Comparison of ENCODE assay signal across 22 cellular contexts in genomic region chr10:123109466-123109865, GRCh38. TPM values are rescaled to one million over a fixed set of nuclear protein-coding genes. Genes with fewer than 3 reads are reported as not detected.
DNase-seq lines count a peak whose midpoint lies in the region; ATAC-seq, FAIRE-seq and TF ChIP-seq lines count a peak whose summit lies in the region.
"Had no signal": no experiment of that assay in that cellular context is flagged by ENCODE, and none has a peak within 500 bp of the region (broad histone marks: within the 10 kb centered on the region; RNA-seq: fewer than 3 reads in every experiment).

No MANE protein-coding gene starts in this region.

- CTCF ChIA-PET in HEK293 (lab: Yijun Ruan, JAX), result no interaction called here

- H3K4me3 ChIP-seq in HEK293 (ENCODE audit: low read depth, low read length) (no peak overlapping the region), epithelial cell of esophagus (ENCODE audit: low read length) (no peak overlapping the region), pancreas (no peak overlapping the region)

- no peak for FAIRE-seq in pancreas (lab: Jason Lieb, UNC)

- no peaks in the 10 kb centered on the region for H3K4me1 Mint-ChIP-seq in activated CD4-positive, alpha-beta T cell treated with anti-CD3 and anti-CD28 coated beads, Interleukin-2, amount 10 ng/mL, durations not matched to agents 24 days and 14 days

- no peak overlapping the region for H3K4me3 Mint-ChIP-seq in activated CD4-positive, alpha-beta T cell treated with anti-CD3 and anti-CD28 coated beads, Interleukin-2, amount 10 ng/mL, durations not matched to agents 24 days and 14 days
- H3K4me3 Mint-ChIP-seq: H9 had no signal

- POLR2A ChIA-PET in HEK293 (lab: Yijun Ruan, JAX), result no interaction called here

- H3K27me3 Mint-ChIP-seq in activated CD4-positive, alpha-beta T cell treated with anti-CD3 and anti-CD28 coated beads, Interleukin-2, amount 10 ng/mL, durations not matched to agents 24 days and 14 days, result peaks cover 2% of the 10 kb centered on the region

- in situ Hi-C loops in Caki2 (cut with HindIII; ENCODE audit: low pct_unique_long_range_greater_than_20kb, low sequenced_read_pairs), result no loop called here

- no peaks in the 10 kb centered on the region for H3K36me3 Mint-ChIP-seq in activated CD4-positive, alpha-beta T cell treated with anti-CD3 and anti-CD28 coated beads, Interleukin-2, amount 10 ng/mL, durations not matched to agents 24 days and 14 days (ENCODE audit: low read depth)

- peak overlapping the region; percentile 7; the same call in 1 of the 2 replicates for H3K27ac ChIP-seq in HEK293 (ENCODE audit: extremely low read depth, low read depth, low read length)
- H3K27ac ChIP-seq in pancreas, result no peak overlapping the region
- H3K27ac ChIP-seq: C4-2B, KMS-11 had no signal

- H3K9me3 ChIP-seq in HEK293 (ENCODE audit: control insufficient read depth, insufficient read depth, low read depth, low read length), result no peaks in the 10 kb centered on the region
- no peaks in the 10 kb centered on the region for H3K9me3 ChIP-seq in pancreas

- WGBS in pancreas, 2 donors, result 60 to 65% methylated on average over 7 of the region's 7 CpGs

- no peaks in the 10 kb centered on the region for H3K27me3 ChIP-seq in pancreas

- H3K9me3 Mint-ChIP-seq in activated CD4-positive, alpha-beta T cell treated with anti-CD3 and anti-CD28 coated beads, Interleukin-2, amount 10 ng/mL, durations not matched to agents 24 days and 14 days, result no peaks in the 10 kb centered on the region
- H3K9me3 Mint-ChIP-seq: H9 had no signal

- H3K36me3 ChIP-seq in HEK293 (ENCODE audit: control insufficient read depth in 2 of 2, insufficient read depth in 1 of 2, low read length in 2 of 2) (no peaks in the 10 kb centered on the region), pancreas (no peaks in the 10 kb centered on the region)

- H3K4me1 ChIP-seq in HEK293 (ENCODE audit: control insufficient read depth, insufficient read depth, low read length), result no peaks in the 10 kb centered on the region
- no peaks in the 10 kb centered on the region for H3K4me1 ChIP-seq in pancreas

- ATAC-seq in pancreas, result no peak
- ATAC-seq: Panc1, SK-N-SH treated with all-trans-retinoic acid at 6 μM for 48 hours had no signal

- no peak overlapping the region for H3K27ac Mint-ChIP-seq in activated CD4-positive, alpha-beta T cell treated with anti-CD3 and anti-CD28 coated beads, Interleukin-2, amount 10 ng/mL, durations not matched to agents 24 days and 14 days
- H3K27ac Mint-ChIP-seq: H9 had no signal

- DNase-seq in Caki2 (ENCODE audit: low read depth) (peak; percentile 18), RPMI7951 (ENCODE audit: low read depth) (peak; percentile 75), epithelial cell of esophagus (ENCODE audit: low read depth) (peak; percentile 77), pancreas (no peak)
- DNase-seq in activated CD4-positive, alpha-beta T cell treated with anti-CD3 and anti-CD28 coated beads, Interleukin-2, amount 10 ng/mL, durations not matched to agents 24 days and 14 days, result no peak
- DNase-seq in central memory CD4-positive, alpha-beta T cell, result no peak
- DNase-seq: EL, H9, MM.1S, NCI-H1417 treated with DMSO at 0.1 percent for 48 hours, NCI-H2029 treated with DMSO at 0.1 percent for 48 hours, NCI-H2171 treated with DMSO at 0.1 percent for 48 hours, NCI-H446 treated with DMSO at 0.1 percent for 48 hours, NCI-H748 treated with DMSO at 0.1 percent for 48 hours, SHP77 had no signal

- intact Hi-C loops in pancreas (cut with DNase I), result no loop called here
- intact Hi-C loops in activated CD4-positive, alpha-beta T cell treated with anti-CD3 and anti-CD28 coated beads, Interleukin-2, amount 10 ng/mL, durations not matched to agents 24 days and 14 days (cut with micrococcal nuclease), result no loop called here

- TF ChIP-seq CTCF in HEK293 (tag by site-specific recombination; IDR thresholded peaks at IDR 0.05) (no peak), epithelial cell of esophagus (IDR thresholded peaks at IDR 0.05; ENCODE audit: insufficient read depth, low read depth, low read length, missing control alignments) (no peak), pancreas (IDR thresholded peaks at IDR 0.05) (no peak)

TF ChIP-seq in HEK293, 187 proteins besides CTCF, POLR2A, EP300 and RAD21:
- TF ChIP-seq ZNF521 (tag by site-specific recombination; IDR thresholded peaks at IDR 0.05) (no peak), ZNF514 (tag by site-specific recombination; IDR thresholded peaks at IDR 0.05) (no peak), ZNF354C (tag by site-specific recombination; IDR thresholded peaks at IDR 0.05; ENCODE audit: borderline replicate concordance, low read depth) (no peak), ZNF510 (tag by site-specific recombination; IDR thresholded peaks at IDR 0.05; ENCODE audit: insufficient replicate concordance) (no peak)

RNA-seq across cellular contexts. Expression of gene HMX3, which starts 26.3 kb away (rescaled TPM):
- not detected in 2 replicates for total RNA-seq in Caki2 (2014; rRNA removed; shearing (Covaris generic); ENCODE audit: low replicate concordance)
- total RNA-seq in RPMI7951 (2014; rRNA removed; shearing (Covaris generic)), result not detected in 2 replicates
- total RNA-seq in pancreas, result under 1 TPM in 2 of 6 donors, not detected in 4; 0.29 to 0.53 TPM
- polyA plus RNA-seq in pancreas, result under 1 TPM in 1 of 2 donors, not detected in 1; 0.07 TPM
- total RNA-seq in activated CD4-positive, alpha-beta T cell treated with anti-CD3 and anti-CD28 coated beads, Interleukin-2, amount 10 ng/mL, durations not matched to agents 24 days and 14 days, result not detected in 2 replicates
- total RNA-seq: H9; T-helper 1 cell treated with Interleukin-12 subunit alpha and Interleukin-12 subunit beta and Interleukin-4 antibody, amounts not matched to agents 30 ng/mL and 1 ng/mL, for 36 hours had no signal

RNA-seq across cellular contexts. Expression of gene HMX2, which starts 38.5 kb away (rescaled TPM):
- total RNA-seq in Caki2 (2014; rRNA removed; shearing (Covaris generic); ENCODE audit: low replicate concordance), result not detected in 2 replicates
- 0.10 TPM in 1 of 2 replicates, not detected in the other for total RNA-seq in RPMI7951 (2014; rRNA removed; shearing (Covaris generic))
- total RNA-seq in pancreas, result under 1 TPM in 3 of 6 donors, not detected in 3; 0.14 to 0.25 (median 0.14) TPM
- polyA plus RNA-seq in pancreas, result under 1 TPM in 1 of 2 donors, not detected in 1; 0.19 TPM
- not detected in 2 replicates for total RNA-seq in activated CD4-positive, alpha-beta T cell treated with anti-CD3 and anti-CD28 coated beads, Interleukin-2, amount 10 ng/mL, durations not matched to agents 24 days and 14 days
- total RNA-seq: A673; T-helper 1 cell treated with Interleukin-12 subunit alpha and Interleukin-12 subunit beta and Interleukin-4 antibody, amounts not matched to agents 30 ng/mL and 1 ng/mL, for 36 hours had no signal

RNA-seq across cellular contexts. Expression of gene BUB3, which starts 44.7 kb away (rescaled TPM):
- total RNA-seq in Caki2 (2014; rRNA removed; shearing (Covaris generic); ENCODE audit: low replicate concordance), result 117 and 181 TPM in 2 replicates
- total RNA-seq in RPMI7951 (2014; rRNA removed; shearing (Covaris generic)), result 234 and 262 TPM in 2 replicates
- 10 to 100 TPM; 15.9 to 33.8 (median 24.0) TPM for total RNA-seq in pancreas
- 10 to 100 TPM in 1 of 2 donors, 1 to 10 TPM in 1; 10.0 to 24.5 TPM for polyA plus RNA-seq in pancreas
- 186 and 193 TPM in 2 replicates for total RNA-seq in activated CD4-positive, alpha-beta T cell treated with anti-CD3 and anti-CD28 coated beads, Interleukin-2, amount 10 ng/mL, durations not matched to agents 24 days and 14 days

Comparison
In these comparisons a context has a peak if more than half of its experiments do, and no peak if none do; other contexts are left out.
1. DNase-seq: peak in Caki2 (single experiment), RPMI7951 (single experiment) and epithelial cell of esophagus (single experiment); none in pancreas (0 of 6), activated CD4-positive, alpha-beta T cell treated with anti-CD3 and anti-CD28 coated beads, Interleukin-2, amount 10 ng/mL, durations not matched to agents 24 days and 14 days (single experiment) and central memory CD4-positive, alpha-beta T cell (single experiment).